28 cellular contexts compared by ENCODE assay signal in the genomic region with DNA sequence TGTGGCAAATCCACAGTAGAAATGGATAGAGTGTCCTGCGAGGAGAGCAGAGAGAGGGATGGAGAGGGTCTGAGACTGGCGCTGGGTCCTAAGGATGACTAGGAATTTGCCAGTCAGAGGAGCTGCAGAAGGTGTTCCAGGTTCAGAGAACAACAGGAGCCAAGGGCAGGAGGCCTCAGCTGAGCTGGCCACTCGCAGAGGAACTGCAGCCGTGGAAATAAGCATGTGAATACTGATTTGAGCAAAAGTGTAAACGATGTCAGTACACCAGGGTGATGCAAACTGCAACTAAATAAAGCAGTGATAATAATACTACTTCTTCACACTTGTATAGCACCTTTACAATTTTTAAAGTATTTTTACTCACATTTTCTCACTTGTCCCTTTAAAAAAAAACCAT. TPM values are rescaled to one million over a fixed set of nuclear protein-coding genes. Genes with fewer than 3 reads are reported as not detected.
"Had no signal": no experiment of that assay in that cellular context is flagged by ENCODE, and none has a peak within 500 bp of the region (broad histone marks: within the 10 kb centered on the region; RNA-seq: fewer than 3 reads in every experiment).

No MANE protein-coding gene starts in this region.

- H3K36me3 ChIP-seq: SJCRH30 had no signal

- H3K4me2 ChIP-seq: SK-N-SH had no signal

- H3K4me3 ChIP-seq: ascending aorta, body of pancreas, K562, SJCRH30 had no signal

- H3K4me3 Mint-ChIP-seq: activated CD4-positive, alpha-beta T cell treated with anti-CD3 and anti-CD28 coated beads, Interleukin-2, amount 10 ng/mL, durations not matched to agents 24 days and 14 days; activated CD8-positive, alpha-beta memory T cell treated with anti-CD3 and anti-CD28 coated beads, Interleukin-2, amount 10 ng/mL, durations not matched to agents 7 days and 5 days; activated naive CD8-positive, alpha-beta T cell treated with anti-CD3 and anti-CD28 coated beads, Interleukin-2, amount 50 U/mL, for 24 hours; activated T-cell treated with anti-CD3 and anti-CD28 coated beads, Interleukin-2, amount 50 U/mL, for 24 hours; activated T-helper 1 cell treated with anti-CD3 and anti-CD28 coated beads, Interleukin-12 subunit alpha, Interleukin-12 subunit beta, Interleukin-2, Interleukin-4 antibody, amounts not matched to agents 30 ng/mL and 10 ng/mL and 1 ng/mL, durations not matched to agents 14 hours and 24 hours and 36 hours had no signal

- H3K36me3 Mint-ChIP-seq: activated CD8-positive, alpha-beta memory T cell treated with anti-CD3 and anti-CD28 coated beads, Interleukin-2, amount 10 ng/mL, durations not matched to agents 7 days and 5 days; activated naive CD4-positive, alpha-beta T cell treated with anti-CD3 and anti-CD28 coated beads, Interleukin-2, amount 50 U/mL, for 72 hours had no signal

- H3K27me3 ChIP-seq: ascending aorta, body of pancreas had no signal

- H3K9ac ChIP-seq: SK-N-SH had no signal

- H3K9me3 Mint-ChIP-seq: activated CD4-positive, alpha-beta T cell treated with anti-CD3 and anti-CD28 coated beads, Interleukin-2, amount 10 ng/mL, durations not matched to agents 24 days and 14 days; activated naive CD4-positive, alpha-beta T cell treated with anti-CD3 and anti-CD28 coated beads, Interleukin-2, amount 50 U/mL, for 72 hours; activated naive CD8-positive, alpha-beta T cell treated with anti-CD3 and anti-CD28 coated beads, Interleukin-2, amount 50 U/mL, for 24 hours; activated T-cell treated with anti-CD3 and anti-CD28 coated beads, Interleukin-2, amount 50 U/mL, for 24 hours; activated T-helper 1 cell treated with anti-CD3 and anti-CD28 coated beads, Interleukin-12 subunit alpha, Interleukin-12 subunit beta, Interleukin-2, Interleukin-4 antibody, amounts not matched to agents 30 ng/mL and 10 ng/mL and 1 ng/mL, durations not matched to agents 14 hours and 24 hours and 36 hours had no signal

- H3K9me3 ChIP-seq: ascending aorta, body of pancreas, SJCRH30, SK-N-SH had no signal

- ATAC-seq: activated CD4-positive, CD25-positive, alpha-beta regulatory T cell treated with anti-CD3 and anti-CD28 coated beads, Interleukin-2, amount 50 U/mL, for 24 hours; activated CD8-positive, alpha-beta memory T cell treated with anti-CD3 and anti-CD28 coated beads, Interleukin-2, amount 10 ng/mL, durations not matched to agents 7 days and 5 days; activated naive CD4-positive, alpha-beta T cell treated with anti-CD3 and anti-CD28 coated beads, Interleukin-2, amount 50 U/mL, for 72 hours; activated naive CD8-positive, alpha-beta T cell treated with anti-CD3 and anti-CD28 coated beads, Interleukin-2, amount 50 U/mL, for 24 hours; body of pancreas; K562 had no signal

- H3K27me3 Mint-ChIP-seq: activated CD4-positive, alpha-beta T cell treated with anti-CD3 and anti-CD28 coated beads, Interleukin-2, amount 10 ng/mL, durations not matched to agents 24 days and 14 days; activated CD8-positive, alpha-beta memory T cell treated with anti-CD3 and anti-CD28 coated beads, Interleukin-2, amount 10 ng/mL, durations not matched to agents 7 days and 5 days had no signal

- H3K4me1 ChIP-seq: SJCRH30 had no signal

- DNase-seq: activated CD4-positive, alpha-beta T cell treated with anti-CD3 and anti-CD28 coated beads, Interleukin-2, amount 10 ng/mL, durations not matched to agents 24 days and 14 days; activated CD4-positive, alpha-beta T cell treated with anti-CD3 and anti-CD28 coated beads, Interleukin-2, amount 50 U/mL, for 48 hours; activated CD8-positive, alpha-beta memory T cell treated with anti-CD3 and anti-CD28 coated beads, Interleukin-2, amount 10 ng/mL, durations not matched to agents 7 days and 5 days; activated effector memory CD4-positive, alpha-beta T cell treated with anti-CD3 and anti-CD28 coated beads, Interleukin-2, amount 50 U/mL, for 16 hours; activated naive CD4-positive, alpha-beta T cell treated with Interleukin-2 at 50 U/mL for 16 hours; activated naive CD8-positive, alpha-beta T cell treated with anti-CD3 and anti-CD28 coated beads, Interleukin-2, amount 50 U/mL, for 24 hours; activated T-cell treated with anti-CD3 and anti-CD28 coated beads, Interleukin-2, amount 50 U/mL, for 24 hours; amniotic stem cell; body of pancreas; Karpas-422; MM.1S; NCI-H1105; NCI-H1436 treated with DMSO at 0.1 percent for 48 hours; NCI-H187; NCI-H2171 treated with DMSO at 0.1 percent for 48 hours; NCI-H226; NCI-H526 treated with DMSO at 0.1 percent for 48 hours; SJCRH30; SK-N-SH; T-helper 1 cell had no signal

- H3K4me1 Mint-ChIP-seq: activated CD4-positive, alpha-beta T cell treated with anti-CD3 and anti-CD28 coated beads, Interleukin-2, amount 10 ng/mL, durations not matched to agents 24 days and 14 days; activated CD8-positive, alpha-beta memory T cell treated with anti-CD3 and anti-CD28 coated beads, Interleukin-2, amount 10 ng/mL, durations not matched to agents 7 days and 5 days; activated naive CD8-positive, alpha-beta T cell treated with anti-CD3 and anti-CD28 coated beads, Interleukin-2, amount 50 U/mL, for 24 hours had no signal

- H3K27ac ChIP-seq: ascending aorta, body of pancreas, SJCRH30, VCaP had no signal

- H3K27ac Mint-ChIP-seq: activated CD4-positive, alpha-beta T cell treated with anti-CD3 and anti-CD28 coated beads, Interleukin-2, amount 10 ng/mL, durations not matched to agents 24 days and 14 days; activated CD8-positive, alpha-beta memory T cell treated with anti-CD3 and anti-CD28 coated beads, Interleukin-2, amount 10 ng/mL, durations not matched to agents 7 days and 5 days; activated naive CD4-positive, alpha-beta T cell treated with anti-CD3 and anti-CD28 coated beads, Interleukin-2, amount 50 U/mL, for 72 hours; activated naive CD8-positive, alpha-beta T cell treated with anti-CD3 and anti-CD28 coated beads, Interleukin-2, amount 50 U/mL, for 24 hours; activated T-cell treated with anti-CD3 and anti-CD28 coated beads, Interleukin-2, amount 50 U/mL, for 24 hours; activated T-helper 1 cell treated with anti-CD3 and anti-CD28 coated beads, Interleukin-12 subunit alpha, Interleukin-12 subunit beta, Interleukin-2, Interleukin-4 antibody, amounts not matched to agents 30 ng/mL and 10 ng/mL and 1 ng/mL, durations not matched to agents 14 hours and 24 hours and 36 hours had no signal

RNA-seq across cellular contexts. Expression of a gene that starts 24.6 kb away (rescaled TPM):
- total RNA-seq: activated CD4-positive, alpha-beta T cell treated with anti-CD3 and anti-CD28 coated beads, Interleukin-2, amount 10 ng/mL, durations not matched to agents 24 days and 14 days; activated CD8-positive, alpha-beta memory T cell treated with anti-CD3 and anti-CD28 coated beads, Interleukin-2, amount 10 ng/mL, durations not matched to agents 7 days and 5 days; activated naive CD4-positive, alpha-beta T cell treated with anti-CD3 and anti-CD28 coated beads, Interleukin-2, amount 50 U/mL, for 72 hours; activated T-helper 1 cell treated with anti-CD3 and anti-CD28 coated beads, Interleukin-12 subunit alpha, Interleukin-12 subunit beta, Interleukin-2, Interleukin-4 antibody, amounts not matched to agents 30 ng/mL and 10 ng/mL and 1 ng/mL, durations not matched to agents 14 hours and 24 hours and 36 hours; K562; OCI-LY7; T-helper 2 cell treated with Interferon-gamma antibody and Interleukin-4, amounts not matched to agents 100 ng/mL and 5 ng/mL, for 36 hours had no signal
- polyA plus RNA-seq: K562 had no signal
